Comparison of ENCODE assay signal across 1 cellular context in genomic region chr9:113237026-113237425, GRCh38.
TF ChIP-seq lines count a peak whose summit lies in the region.

No MANE protein-coding gene starts in this region.

TF ChIP-seq in K562, 482 proteins besides CTCF, POLR2A, EP300 and RAD21:
- TF ChIP-seq, protein P1, sequence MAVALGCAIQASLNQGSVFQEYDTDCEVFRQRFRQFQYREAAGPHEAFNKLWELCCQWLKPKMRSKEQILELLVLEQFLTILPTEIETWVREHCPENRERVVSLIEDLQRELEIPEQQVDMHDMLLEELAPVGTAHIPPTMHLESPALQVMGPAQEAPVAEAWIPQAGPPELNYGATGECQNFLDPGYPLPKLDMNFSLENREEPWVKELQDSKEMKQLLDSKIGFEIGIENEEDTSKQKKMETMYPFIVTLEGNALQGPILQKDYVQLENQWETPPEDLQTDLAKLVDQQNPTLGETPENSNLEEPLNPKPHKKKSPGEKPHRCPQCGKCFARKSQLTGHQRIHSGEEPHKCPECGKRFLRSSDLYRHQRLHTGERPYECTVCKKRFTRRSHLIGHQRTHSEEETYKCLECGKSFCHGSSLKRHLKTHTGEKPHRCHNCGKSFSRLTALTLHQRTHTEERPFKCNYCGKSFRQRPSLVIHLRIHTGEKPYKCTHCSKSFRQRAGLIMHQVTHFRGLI (CRISPR knock-in tag; IDR thresholded peaks at IDR 0.05) = no peak
- no peak for TF ChIP-seq SMAD1 (IDR thresholded peaks at IDR 0.05; ENCODE audit: low read depth, low read length, partially characterized antibody)
- TF ChIP-seq, protein P2, sequence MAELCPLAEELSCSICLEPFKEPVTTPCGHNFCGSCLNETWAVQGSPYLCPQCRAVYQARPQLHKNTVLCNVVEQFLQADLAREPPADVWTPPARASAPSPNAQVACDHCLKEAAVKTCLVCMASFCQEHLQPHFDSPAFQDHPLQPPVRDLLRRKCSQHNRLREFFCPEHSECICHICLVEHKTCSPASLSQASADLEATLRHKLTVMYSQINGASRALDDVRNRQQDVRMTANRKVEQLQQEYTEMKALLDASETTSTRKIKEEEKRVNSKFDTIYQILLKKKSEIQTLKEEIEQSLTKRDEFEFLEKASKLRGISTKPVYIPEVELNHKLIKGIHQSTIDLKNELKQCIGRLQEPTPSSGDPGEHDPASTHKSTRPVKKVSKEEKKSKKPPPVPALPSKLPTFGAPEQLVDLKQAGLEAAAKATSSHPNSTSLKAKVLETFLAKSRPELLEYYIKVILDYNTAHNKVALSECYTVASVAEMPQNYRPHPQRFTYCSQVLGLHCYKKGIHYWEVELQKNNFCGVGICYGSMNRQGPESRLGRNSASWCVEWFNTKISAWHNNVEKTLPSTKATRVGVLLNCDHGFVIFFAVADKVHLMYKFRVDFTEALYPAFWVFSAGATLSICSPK (IDR thresholded peaks at IDR 0.05; ENCODE audit: borderline replicate concordance) = no peak
TF ChIP-seq in K562: peak in this region for 0.
